1 cellular context compared by ENCODE assay signal in genomic region chr12:75623631-75624118, GRCh38.
TF ChIP-seq lines count a peak whose summit lies in the region.

No MANE protein-coding gene starts in this region.

TF ChIP-seq in GM23338, 12 proteins besides CTCF, POLR2A, EP300 and RAD21:
- TF ChIP-seq ZNF462 (CRISPR knock-in tag; IDR thresholded peaks at IDR 0.05) = no peak
- no peak for TF ChIP-seq NANOG (IDR thresholded peaks at IDR 0.05; ENCODE audit: borderline replicate concordance)
- TF ChIP-seq ETS1 (IDR thresholded peaks at IDR 0.05) = no peak
- TF ChIP-seq EZH2phosphoT487 (IDR thresholded peaks at IDR 0.05; ENCODE audit: unreplicated experiment) = no peak
- no peak for TF ChIP-seq REST (IDR thresholded peaks at IDR 0.05; ENCODE audit: unreplicated experiment)
- no peak for TF ChIP-seq STAT1 (IDR thresholded peaks at IDR 0.05; ENCODE audit: unreplicated experiment)
- no peak for TF ChIP-seq CREB1 (CRISPR knock-in tag; IDR thresholded peaks at IDR 0.05; ENCODE audit: low read depth)
TF ChIP-seq in GM23338: peak in this region for 0.
